13 cellular contexts compared by ENCODE assay signal in the genomic region with DNA sequence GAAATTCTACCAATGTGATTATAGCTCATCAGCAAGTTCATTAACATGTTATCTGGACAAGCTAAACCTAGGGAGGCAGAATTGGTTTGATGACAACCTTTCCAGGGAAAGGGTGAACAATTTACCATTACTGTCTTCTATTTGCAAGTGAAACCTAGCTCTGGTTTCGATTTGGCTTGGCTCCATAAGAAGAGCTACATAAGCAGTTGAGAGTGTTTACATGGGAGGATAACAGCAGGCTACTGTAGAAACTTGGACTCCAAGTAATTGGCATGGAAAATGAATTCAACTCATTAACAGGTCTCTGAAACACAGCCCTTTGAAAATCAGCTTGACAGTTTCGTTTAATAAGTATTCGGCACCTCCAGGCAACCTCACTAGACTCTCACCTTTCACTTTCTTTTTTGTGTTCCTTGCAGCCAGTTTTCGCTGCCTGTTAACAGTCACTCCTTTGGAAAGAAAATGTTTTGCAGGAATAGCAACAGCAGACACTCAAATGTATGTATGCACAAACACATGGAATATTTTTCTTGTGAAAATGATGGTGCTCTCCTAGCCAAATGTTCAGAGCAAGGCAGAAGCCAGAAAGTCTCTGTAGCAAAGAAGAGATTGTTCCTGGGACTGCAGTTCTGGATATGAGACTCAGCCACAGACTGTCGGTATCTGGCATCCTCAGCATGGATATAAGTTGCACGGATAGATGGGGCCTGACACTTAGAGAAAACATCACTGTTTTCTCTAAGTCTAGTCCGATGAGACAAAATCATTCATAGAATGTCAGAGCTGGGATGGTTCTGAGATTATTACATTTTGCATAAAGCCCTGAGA. TPM values are rescaled to one million over a fixed set of nuclear protein-coding genes. Genes with fewer than 3 reads are reported as not detected.
A peak's percentile ranks its signal among the peaks of the same experiment; 100 is the strongest.
DNase-seq lines count a peak whose midpoint lies in the region; ATAC-seq, FAIRE-seq and TF ChIP-seq lines count a peak whose summit lies in the region.
"Had no signal": no experiment of that assay in that cellular context is flagged by ENCODE, and none has a peak within 500 bp of the region (broad histone marks: within the 10 kb centered on the region; RNA-seq: fewer than 3 reads in every experiment).

No MANE protein-coding gene starts in this region.

- intact Hi-C loops in ovary (cut with DNase I), result no loop called here

- no peak for TF ChIP-seq POLR2A in ovary (IDR thresholded peaks at IDR 0.05)

- H3K79me2 ChIP-seq in astrocyte (ENCODE audit: insufficient read depth, low read length), result no peaks in the 10 kb centered on the region

- H3K4me3 ChIP-seq in astrocyte (ENCODE audit: insufficient read depth, low read depth, low read length) (peak overlapping the region; percentile 34), ovary (no peak overlapping the region)

- no peak overlapping the region for H3K27ac ChIP-seq in astrocyte (ENCODE audit: low read depth, low read length)
- H3K27ac ChIP-seq in ovary, result no peak overlapping the region
- H3K27ac ChIP-seq: C4-2B, skin epidermis had no signal

- H3K4me2 ChIP-seq in astrocyte (ENCODE audit: low read length), result peak overlapping the region; percentile 75

- TF ChIP-seq CTCF in astrocyte (IDR thresholded peaks at IDR 0.05; ENCODE audit: insufficient read depth, low read depth, low read length) (no peak), ovary (IDR thresholded peaks at IDR 0.05) (no peak)

- no peaks in the 10 kb centered on the region for H3K27me3 Mint-ChIP-seq in stimulated activated naive CD8-positive, alpha-beta T cell treated with anti-CD3 and anti-CD28 coated beads, Interleukin-15, Interleukin-2, amounts not matched to agents 100 ng/mL and 50 ng/mL, for 24 hours
- H3K27me3 Mint-ChIP-seq in stimulated activated naive CD8-positive, alpha-beta T cell treated with anti-CD3 and anti-CD28 coated beads, Interleukin-15, amount 100 ng/mL, for 72 hours, result no peaks in the 10 kb centered on the region
- H3K27me3 Mint-ChIP-seq in astrocyte (ENCODE audit: low read depth, unreplicated experiment), result no peaks in the 10 kb centered on the region

- TF ChIP-seq EP300 in ovary (IDR thresholded peaks at IDR 0.05), result no peak

- no peak overlapping the region for H2AFZ ChIP-seq in astrocyte (ENCODE audit: low read depth, low read length)

- no peaks in the 10 kb centered on the region for H3K36me3 ChIP-seq in astrocyte (ENCODE audit: insufficient read depth, low read length)
- no peaks in the 10 kb centered on the region for H3K36me3 ChIP-seq in ovary

- peak; percentile 87 for FAIRE-seq in astrocyte (lab: Jason Lieb, UNC)
- FAIRE-seq: RCC 7860 had no signal

- no peak for DNase-seq in stimulated activated naive CD8-positive, alpha-beta T cell treated with anti-CD3 and anti-CD28 coated beads, Interleukin-15, amount 100 ng/mL, for 72 hours
- DNase-seq in astrocyte (ENCODE audit: low read depth), result peak; percentile 3
- DNase-seq in ovary, result no peak
- no peak for DNase-seq in COLO668 (lab: John Stamatoyannopoulos, UW; ENCODE audit: unreplicated experiment)
- DNase-seq in NCI-H345 treated with DMSO at 0.1 percent for 48 hours (lab: John Stamatoyannopoulos, UW; ENCODE audit: unreplicated experiment), result no peak
- no peak for DNase-seq in NOMO-1 treated with dmso at 0.1 percent for 144 hours (lab: John Stamatoyannopoulos, UW; ENCODE audit: unreplicated experiment)
- DNase-seq: activated naive CD4-positive, alpha-beta T cell; hippocampal formation had no signal

- H3K9me3 ChIP-seq in astrocyte (ENCODE audit: insufficient read depth, low read depth, low read length), result no peaks in the 10 kb centered on the region
- H3K9me3 ChIP-seq in ovary, result no peaks in the 10 kb centered on the region

- H3K4me1 Mint-ChIP-seq in stimulated activated naive CD8-positive, alpha-beta T cell treated with anti-CD3 and anti-CD28 coated beads, Interleukin-15, Interleukin-2, amounts not matched to agents 100 ng/mL and 50 ng/mL, for 24 hours (ENCODE audit: low read depth), result no peaks in the 10 kb centered on the region
- no peaks in the 10 kb centered on the region for H3K4me1 Mint-ChIP-seq in stimulated activated naive CD8-positive, alpha-beta T cell treated with anti-CD3 and anti-CD28 coated beads, Interleukin-15, amount 100 ng/mL, for 72 hours
- H3K4me1 Mint-ChIP-seq in astrocyte (ENCODE audit: low read depth, unreplicated experiment), result no peaks in the 10 kb centered on the region

- H3K4me3 Mint-ChIP-seq in stimulated activated naive CD8-positive, alpha-beta T cell treated with anti-CD3 and anti-CD28 coated beads, Interleukin-15, Interleukin-2, amounts not matched to agents 100 ng/mL and 50 ng/mL, for 24 hours, result peak overlapping the region; percentile 58
- no peak overlapping the region for H3K4me3 Mint-ChIP-seq in stimulated activated naive CD8-positive, alpha-beta T cell treated with anti-CD3 and anti-CD28 coated beads, Interleukin-15, amount 100 ng/mL, for 72 hours
- H3K4me3 Mint-ChIP-seq in astrocyte (ENCODE audit: unreplicated experiment), result no peak overlapping the region

- ATAC-seq in stimulated activated naive CD8-positive, alpha-beta T cell treated with anti-CD3 and anti-CD28 coated beads, Interleukin-15, amount 100 ng/mL, for 72 hours, result no peak
- ATAC-seq in HG03565 (IDR thresholded peaks at IDR 0.05; ENCODE audit: unreplicated experiment), result peak; percentile 69

- peak overlapping the region; percentile 14 for H3K9ac ChIP-seq in astrocyte (ENCODE audit: low read length)

- no peaks in the 10 kb centered on the region for H3K9me3 Mint-ChIP-seq in stimulated activated naive CD8-positive, alpha-beta T cell treated with anti-CD3 and anti-CD28 coated beads, Interleukin-15, Interleukin-2, amounts not matched to agents 100 ng/mL and 50 ng/mL, for 24 hours
- no peaks in the 10 kb centered on the region for H3K9me3 Mint-ChIP-seq in stimulated activated naive CD8-positive, alpha-beta T cell treated with anti-CD3 and anti-CD28 coated beads, Interleukin-15, amount 100 ng/mL, for 72 hours
- no peaks in the 10 kb centered on the region for H3K9me3 Mint-ChIP-seq in astrocyte (ENCODE audit: unreplicated experiment)

- no peaks in the 10 kb centered on the region for H3K4me1 ChIP-seq in astrocyte (ENCODE audit: insufficient read depth, low read length)
- H3K4me1 ChIP-seq in ovary (ENCODE audit: insufficient read depth), result no peaks in the 10 kb centered on the region

- H3K27ac Mint-ChIP-seq in stimulated activated naive CD8-positive, alpha-beta T cell treated with anti-CD3 and anti-CD28 coated beads, Interleukin-15, Interleukin-2, amounts not matched to agents 100 ng/mL and 50 ng/mL, for 24 hours, result no peak overlapping the region
- H3K27ac Mint-ChIP-seq in stimulated activated naive CD8-positive, alpha-beta T cell treated with anti-CD3 and anti-CD28 coated beads, Interleukin-15, amount 100 ng/mL, for 72 hours, result no peak overlapping the region
- H3K27ac Mint-ChIP-seq in astrocyte (ENCODE audit: unreplicated experiment), result no peak overlapping the region

- H3K27me3 ChIP-seq in astrocyte (ENCODE audit: insufficient read depth, low read length), result no peaks in the 10 kb centered on the region
- H3K27me3 ChIP-seq in ovary, result no peaks in the 10 kb centered on the region

- H4K20me1 ChIP-seq in astrocyte (ENCODE audit: insufficient read depth, low read length), result no peaks in the 10 kb centered on the region

- 41 to 45% (median 42%) methylated on average over 7 of the region's 7 CpGs for WGBS in ovary, 3 donors

- H3K36me3 Mint-ChIP-seq in stimulated activated naive CD8-positive, alpha-beta T cell treated with anti-CD3 and anti-CD28 coated beads, Interleukin-15, Interleukin-2, amounts not matched to agents 100 ng/mL and 50 ng/mL, for 24 hours (ENCODE audit: low read depth), result no peaks in the 10 kb centered on the region
- no peaks in the 10 kb centered on the region for H3K36me3 Mint-ChIP-seq in astrocyte (ENCODE audit: low read depth, unreplicated experiment)

RNA-seq across cellular contexts. Expression of gene POU3F4, which starts 27.5 kb away (rescaled TPM):
- total RNA-seq in astrocyte, result 0.18 and 0.31 TPM in 2 replicates
- under 1 TPM in 2 of 7 donors, not detected in 5; 0.08 to 0.18 TPM for total RNA-seq in ovary
- not detected for polyA plus RNA-seq in ovary
